ENCODE assay signal across 12 cellular contexts in genomic region chr12:77060883-77061240, GRCh38. TPM values are rescaled to one million over a fixed set of nuclear protein-coding genes. Genes with fewer than 3 reads are reported as not detected.
DNase-seq lines count a peak whose midpoint lies in the region; ATAC-seq and TF ChIP-seq lines count a peak whose summit lies in the region.
"Had no signal": no experiment of that assay in that cellular context is flagged by ENCODE, and none has a peak within 500 bp of the region (broad histone marks: within the 10 kb centered on the region; RNA-seq: fewer than 3 reads in every experiment).

No MANE protein-coding gene starts in this region.

- H3K36me3 Mint-ChIP-seq in CD4-positive, CD25-positive, alpha-beta regulatory T cell, result no peaks in the 10 kb centered on the region
- H3K36me3 Mint-ChIP-seq in endothelial cell (ENCODE audit: low read depth, unreplicated experiment), result no peaks in the 10 kb centered on the region
- peaks cover 60% of the 10 kb centered on the region for H3K36me3 Mint-ChIP-seq in WTC11
- H3K36me3 Mint-ChIP-seq in activated CD4-positive, alpha-beta T cell treated with anti-CD3 and anti-CD28 coated beads, Interleukin-2, amount 10 ng/mL, durations not matched to agents 7 days and 5 days (ENCODE audit: low read depth), result peaks cover 65% of the 10 kb centered on the region

- H3K9me3 Mint-ChIP-seq in CD4-positive, CD25-positive, alpha-beta regulatory T cell, result no peaks in the 10 kb centered on the region
- H3K9me3 Mint-ChIP-seq in endothelial cell (ENCODE audit: unreplicated experiment) (no peaks in the 10 kb centered on the region), WTC11 (no peaks in the 10 kb centered on the region)
- H3K9me3 Mint-ChIP-seq in activated CD4-positive, alpha-beta T cell treated with anti-CD3 and anti-CD28 coated beads, Interleukin-2, amount 10 ng/mL, durations not matched to agents 7 days and 5 days, result no peaks in the 10 kb centered on the region
- H3K9me3 Mint-ChIP-seq: activated CD4-positive, alpha-beta T cell treated with anti-CD3 and anti-CD28 coated beads, Interleukin-2, amount 10 ng/mL, durations not matched to agents 24 days and 14 days had no signal

- H3K4me3 ChIP-seq in CD4-positive, CD25-positive, alpha-beta regulatory T cell (ENCODE audit: low read depth, low read length), result no peak overlapping the region
- H3K4me3 ChIP-seq: vagina had no signal

- H3K27me3 ChIP-seq in CD4-positive, CD25-positive, alpha-beta regulatory T cell (ENCODE audit: control insufficient read depth, insufficient read depth, low read length), result no peaks in the 10 kb centered on the region
- H3K27me3 ChIP-seq: vagina had no signal

- no peak for DNase-seq in CD4-positive, CD25-positive, alpha-beta regulatory T cell
- DNase-seq in endothelial cell (ENCODE audit: low spot score), result no peak
- no peak for DNase-seq in WTC11 (ENCODE audit: low spot score)
- no peak for DNase-seq in activated CD4-positive, alpha-beta T cell treated with anti-CD3 and anti-CD28 coated beads, Interleukin-2, amount 10 ng/mL, durations not matched to agents 7 days and 5 days
- DNase-seq in caudate nucleus (lab: John Stamatoyannopoulos, UW), result no peak
- DNase-seq: NCI-H1092 had no signal

- peak overlapping the region in 2 of 3 donors; percentile 6 to 41 for H3K27ac Mint-ChIP-seq in CD4-positive, CD25-positive, alpha-beta regulatory T cell
- H3K27ac Mint-ChIP-seq in endothelial cell (ENCODE audit: unreplicated experiment) (no peak overlapping the region), WTC11 (no peak overlapping the region; the same call in 1 of the 2 replicates)
- no peak overlapping the region for H3K27ac Mint-ChIP-seq in activated CD4-positive, alpha-beta T cell treated with anti-CD3 and anti-CD28 coated beads, Interleukin-2, amount 10 ng/mL, durations not matched to agents 7 days and 5 days

- peaks cover 1 to 28% (median 15%) of the 10 kb centered on the region in 4 donors for H3K4me1 Mint-ChIP-seq in CD4-positive, CD25-positive, alpha-beta regulatory T cell
- H3K4me1 Mint-ChIP-seq in endothelial cell (ENCODE audit: unreplicated experiment), result peaks cover 3% of the 10 kb centered on the region
- H3K4me1 Mint-ChIP-seq in WTC11, result peaks cover 24% of the 10 kb centered on the region
- peaks cover 39% of the 10 kb centered on the region for H3K4me1 Mint-ChIP-seq in activated CD4-positive, alpha-beta T cell treated with anti-CD3 and anti-CD28 coated beads, Interleukin-2, amount 10 ng/mL, durations not matched to agents 7 days and 5 days

- peaks cover 14% of the 10 kb centered on the region for H3K4me1 ChIP-seq in CD4-positive, CD25-positive, alpha-beta regulatory T cell (ENCODE audit: control insufficient read depth, insufficient read depth, low read length, poor library complexity, severe bottlenecking)
- H3K4me1 ChIP-seq: parathyroid adenoma had no signal

- POLR2A ChIA-PET in WTC11 (lab: Charles Lee), result no interaction called here
- POLR2A ChIA-PET in activated CD4-positive, alpha-beta T cell treated with anti-CD3 and anti-CD28 coated beads, Interleukin-2, amount 10 ng/mL, durations not matched to agents 7 days and 5 days (lab: Charles Lee), result no interaction called here

- H3K27me3 Mint-ChIP-seq in CD4-positive, CD25-positive, alpha-beta regulatory T cell, result no peaks in the 10 kb centered on the region
- H3K27me3 Mint-ChIP-seq in endothelial cell (ENCODE audit: unreplicated experiment), result peaks cover 3% of the 10 kb centered on the region
- H3K27me3 Mint-ChIP-seq in WTC11 (ENCODE audit: low read depth), result no peaks in the 10 kb centered on the region
- H3K27me3 Mint-ChIP-seq in activated CD4-positive, alpha-beta T cell treated with anti-CD3 and anti-CD28 coated beads, Interleukin-2, amount 10 ng/mL, durations not matched to agents 7 days and 5 days, result no peaks in the 10 kb centered on the region
- H3K27me3 Mint-ChIP-seq: activated CD4-positive, alpha-beta T cell treated with anti-CD3 and anti-CD28 coated beads, Interleukin-2, amount 10 ng/mL, durations not matched to agents 24 days and 14 days had no signal

- ATAC-seq in CD4-positive, CD25-positive, alpha-beta regulatory T cell (ENCODE audit: low read depth in 2 of 2), result no peak
- ATAC-seq in GM19043 (IDR thresholded peaks at IDR 0.05; ENCODE audit: low read depth, unreplicated experiment), result peak; percentile 27
- ATAC-seq in HG02763 (IDR thresholded peaks at IDR 0.05; ENCODE audit: unreplicated experiment), result peak; percentile 30
- ATAC-seq in HG03558 (IDR thresholded peaks at IDR 0.05; ENCODE audit: extremely low read depth, unreplicated experiment), result peak; percentile 16
- no peak for ATAC-seq in WTC11

- CTCF ChIA-PET in WTC11 (lab: Charles Lee), result no interaction called here
- CTCF ChIA-PET in activated CD4-positive, alpha-beta T cell treated with anti-CD3 and anti-CD28 coated beads, Interleukin-2, amount 10 ng/mL, durations not matched to agents 7 days and 5 days (lab: Charles Lee), result no interaction called here

- no peak for TF ChIP-seq CTCF in endothelial cell (IDR thresholded peaks at IDR 0.05; ENCODE audit: unreplicated experiment)
- TF ChIP-seq CTCF in WTC11 (IDR thresholded peaks at IDR 0.05), result no peak

- H3K36me3 ChIP-seq in CD4-positive, CD25-positive, alpha-beta regulatory T cell (ENCODE audit: control insufficient read depth, insufficient read depth, low read length), result no peaks in the 10 kb centered on the region
- H3K36me3 ChIP-seq: vagina had no signal

- no peak overlapping the region for H3K4me3 Mint-ChIP-seq in CD4-positive, CD25-positive, alpha-beta regulatory T cell
- H3K4me3 Mint-ChIP-seq in endothelial cell (ENCODE audit: unreplicated experiment), result no peak overlapping the region
- no peak overlapping the region for H3K4me3 Mint-ChIP-seq in WTC11
- H3K4me3 Mint-ChIP-seq in activated CD4-positive, alpha-beta T cell treated with anti-CD3 and anti-CD28 coated beads, Interleukin-2, amount 10 ng/mL, durations not matched to agents 7 days and 5 days, result no peak overlapping the region
- H3K4me3 Mint-ChIP-seq: activated CD4-positive, alpha-beta T cell treated with anti-CD3 and anti-CD28 coated beads, Interleukin-2, amount 10 ng/mL, durations not matched to agents 24 days and 14 days had no signal

- H3K27ac ChIP-seq in CD4-positive, CD25-positive, alpha-beta regulatory T cell (ENCODE audit: insufficient read depth, low read length, poor library complexity, severe bottlenecking), result no peak overlapping the region
- no peak overlapping the region for H3K27ac ChIP-seq in caudate nucleus (ENCODE audit: low read depth, low read length)
- H3K27ac ChIP-seq: parathyroid adenoma, vagina had no signal

- no peaks in the 10 kb centered on the region for H3K9me3 ChIP-seq in CD4-positive, CD25-positive, alpha-beta regulatory T cell (ENCODE audit: control insufficient read depth in 2 of 2, low read length in 2 of 2)
- H3K9me3 ChIP-seq: vagina had no signal

TF ChIP-seq in WTC11, 78 proteins besides CTCF, POLR2A, EP300 and RAD21:
- TF ChIP-seq GTF2I (CRISPR knock-in tag; conservative IDR thresholded peaks at IDR 0.05) (no peak), PRDM15 (CRISPR knock-in tag; IDR thresholded peaks at IDR 0.05) (no peak), HMGXB4 (CRISPR knock-in tag; IDR thresholded peaks at IDR 0.05) (no peak), SOX15 (CRISPR knock-in tag; IDR thresholded peaks at IDR 0.05) (no peak), IRF2 (CRISPR knock-in tag; IDR thresholded peaks at IDR 0.05; ENCODE audit: borderline replicate concordance, low read depth) (no peak), ZNF416 (CRISPR knock-in tag; IDR thresholded peaks at IDR 0.05) (no peak), NR2C2 (CRISPR knock-in tag; IDR thresholded peaks at IDR 0.05) (no peak)

RNA-seq across cellular contexts. Expression of gene E2F7, which starts 4.5 kb away (rescaled TPM):
- total RNA-seq in CD4-positive, CD25-positive, alpha-beta regulatory T cell, result 1.6 TPM
- polyA plus RNA-seq in CD4-positive, CD25-positive, alpha-beta regulatory T cell, result under 1 TPM in 2 of 4 donors, not detected in 2; 0.13 to 0.21 TPM
- total RNA-seq in endothelial cell (ENCODE audit: unreplicated experiment) (6.2 TPM), WTC11 (2021) (19.8 to 28.4 TPM (median 22.3 TPM) in 3 replicates)
- total RNA-seq in activated CD4-positive, alpha-beta T cell treated with anti-CD3 and anti-CD28 coated beads, Interleukin-2, amount 10 ng/mL, durations not matched to agents 7 days and 5 days, result 10 to 100 TPM; 29.4 to 32.6 TPM

Comparison
In these comparisons a context has a peak if more than half of its experiments do, and no peak if none do; other contexts are left out.
1. ATAC-seq: peak in GM19043 (single experiment), HG02763 (single experiment) and HG03558 (single experiment); none in CD4-positive, CD25-positive, alpha-beta regulatory T cell (0 of 2) and WTC11 (single experiment).
2. H3K27ac Mint-ChIP-seq: peak in CD4-positive, CD25-positive, alpha-beta regulatory T cell (2 of 3); none in endothelial cell (single experiment), WTC11 (single experiment) and activated CD4-positive, alpha-beta T cell treated with anti-CD3 and anti-CD28 coated beads, Interleukin-2, amount 10 ng/mL, durations not matched to agents 7 days and 5 days (single experiment).